ENCODE assay signal across 1 cellular context in the genomic region with DNA sequence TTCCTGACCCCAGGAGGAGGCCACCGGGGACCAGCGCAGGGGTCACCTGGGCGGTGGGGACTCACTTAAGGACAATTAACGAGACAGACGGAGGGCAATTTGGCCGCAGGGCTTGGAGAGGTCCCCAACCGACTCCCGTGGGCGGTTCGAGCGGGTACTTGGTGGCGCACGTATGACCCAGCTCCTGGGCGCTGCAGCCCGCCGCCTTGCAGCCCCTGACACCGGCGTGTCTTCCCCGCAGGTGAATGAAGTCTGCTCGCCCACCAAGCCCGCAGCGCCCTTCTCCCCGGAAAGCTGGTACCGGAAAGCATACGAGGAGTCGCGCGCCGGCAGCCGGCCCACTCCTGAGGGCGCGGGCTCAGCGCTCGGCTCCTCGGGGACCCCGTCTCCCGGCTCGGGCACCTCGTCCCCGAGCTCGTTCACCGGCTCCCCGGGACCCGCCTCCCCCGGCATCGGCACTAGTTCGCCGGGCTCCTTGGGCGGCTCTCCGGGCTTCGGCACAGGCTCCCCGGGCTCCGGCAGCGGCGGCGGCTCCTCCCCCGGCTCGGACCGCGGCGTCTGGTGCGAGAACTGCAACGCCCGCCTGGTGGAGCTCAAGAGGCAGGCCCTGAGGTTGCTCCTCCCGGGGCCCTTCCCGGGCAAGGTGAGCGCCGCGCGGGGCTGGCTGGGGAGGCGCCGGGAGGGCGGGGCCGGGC.
TF ChIP-seq lines count a peak whose summit lies in the region.

No MANE protein-coding gene starts in this region.

TF ChIP-seq in K562, 482 proteins besides CTCF, POLR2A, EP300 and RAD21 (continued from another document and continues in another):
- TF ChIP-seq, protein P1, sequence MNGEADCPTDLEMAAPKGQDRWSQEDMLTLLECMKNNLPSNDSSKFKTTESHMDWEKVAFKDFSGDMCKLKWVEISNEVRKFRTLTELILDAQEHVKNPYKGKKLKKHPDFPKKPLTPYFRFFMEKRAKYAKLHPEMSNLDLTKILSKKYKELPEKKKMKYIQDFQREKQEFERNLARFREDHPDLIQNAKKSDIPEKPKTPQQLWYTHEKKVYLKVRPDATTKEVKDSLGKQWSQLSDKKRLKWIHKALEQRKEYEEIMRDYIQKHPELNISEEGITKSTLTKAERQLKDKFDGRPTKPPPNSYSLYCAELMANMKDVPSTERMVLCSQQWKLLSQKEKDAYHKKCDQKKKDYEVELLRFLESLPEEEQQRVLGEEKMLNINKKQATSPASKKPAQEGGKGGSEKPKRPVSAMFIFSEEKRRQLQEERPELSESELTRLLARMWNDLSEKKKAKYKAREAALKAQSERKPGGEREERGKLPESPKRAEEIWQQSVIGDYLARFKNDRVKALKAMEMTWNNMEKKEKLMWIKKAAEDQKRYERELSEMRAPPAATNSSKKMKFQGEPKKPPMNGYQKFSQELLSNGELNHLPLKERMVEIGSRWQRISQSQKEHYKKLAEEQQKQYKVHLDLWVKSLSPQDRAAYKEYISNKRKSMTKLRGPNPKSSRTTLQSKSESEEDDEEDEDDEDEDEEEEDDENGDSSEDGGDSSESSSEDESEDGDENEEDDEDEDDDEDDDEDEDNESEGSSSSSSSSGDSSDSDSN (IDR thresholded peaks at IDR 0.05; ENCODE audit: borderline replicate concordance in 1 of 2, low read depth in 2 of 2, low read length in 2 of 2), result peak; percentile 93 to 97; a peak in 3 of 4 replicates
- TF ChIP-seq, protein P2, sequence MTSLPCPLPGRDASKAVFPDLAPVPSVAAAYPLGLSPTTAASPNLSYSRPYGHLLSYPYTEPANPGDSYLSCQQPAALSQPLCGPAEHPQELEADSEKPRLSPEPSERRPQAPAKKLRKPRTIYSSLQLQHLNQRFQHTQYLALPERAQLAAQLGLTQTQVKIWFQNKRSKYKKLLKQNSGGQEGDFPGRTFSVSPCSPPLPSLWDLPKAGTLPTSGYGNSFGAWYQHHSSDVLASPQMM (CRISPR knock-in tag; IDR thresholded peaks at IDR 0.05), result no peak
- TF ChIP-seq KAT7 (CRISPR knock-in tag; IDR thresholded peaks at IDR 0.05; ENCODE audit: borderline replicate concordance) (no peak), SMARCA4 (IDR thresholded peaks at IDR 0.05) (no peak), MCM2 (IDR thresholded peaks at IDR 0.05; ENCODE audit: low read depth) (no peak), SIN3B (IDR thresholded peaks at IDR 0.05; ENCODE audit: low read depth) (0 out of 2 replicates have a peak, but pooled peaks have one; percentile 39), EWSR1 (IDR thresholded peaks at IDR 0.05; ENCODE audit: borderline replicate concordance, low read depth, partially characterized antibody) (no peak), ZNF436 (CRISPR knock-in tag; IDR thresholded peaks at IDR 0.05) (no peak), HOXB6 (CRISPR knock-in tag; IDR thresholded peaks at IDR 0.05; ENCODE audit: borderline replicate concordance) (no peak), MYC (IDR thresholded peaks at IDR 0.05; ENCODE audit: low read depth, low read length) (no peak), MYC (CRISPR knock-in tag; IDR thresholded peaks at IDR 0.05; ENCODE audit: borderline replicate concordance, low read depth) (no peak), CREM (IDR thresholded peaks at IDR 0.05; ENCODE audit: low read depth) (peak; percentile 35; the same call in 1 of the 2 replicates), NEUROD1 (IDR thresholded peaks at IDR 0.05; ENCODE audit: borderline replicate concordance, low read depth, low read length, partially characterized antibody) (no peak), ZBTB1 (CRISPR knock-in tag; IDR thresholded peaks at IDR 0.05; ENCODE audit: borderline replicate concordance, low read depth) (0 out of 2 replicates have a peak, but pooled peaks have one; percentile 48), MEF2A (IDR thresholded peaks at IDR 0.05; ENCODE audit: control insufficient read depth, low read depth, low read length) (no peak), TAF15 (IDR thresholded peaks at IDR 0.05; ENCODE audit: low read depth, low read length) (no peak), ETV5 (CRISPR knock-in tag; IDR thresholded peaks at IDR 0.05; ENCODE audit: low read depth) (no peak), KLF16 (IDR thresholded peaks at IDR 0.05) (no peak), SMARCA5 (IDR thresholded peaks at IDR 0.05) (no peak), NBN (IDR thresholded peaks at IDR 0.05; ENCODE audit: low read depth) (no peak), EZH2 (IDR thresholded peaks at IDR 0.05; ENCODE audit: borderline replicate concordance, low read depth, low read length) (peak; percentile 92), SREBF1 (IDR thresholded peaks at IDR 0.05; ENCODE audit: borderline replicate concordance, low read depth, low read length) (no peak), ZNF589 (CRISPR knock-in tag; IDR thresholded peaks at IDR 0.05; ENCODE audit: low read depth) (no peak), ETS2 (tag; IDR thresholded peaks at IDR 0.05; ENCODE audit: borderline replicate concordance, poor library complexity, severe bottlenecking) (no peak), ESRRA (IDR thresholded peaks at IDR 0.05; ENCODE audit: borderline replicate concordance, low read depth) (peak; percentile 45; the same call in 1 of the 2 replicates), ESRRB (CRISPR knock-in tag; IDR thresholded peaks at IDR 0.05; ENCODE audit: borderline replicate concordance) (no peak), U2AF1 (optimal IDR thresholded peaks at IDR 0.05; ENCODE audit: low read depth, low read length) (no peak), HNRNPH1 (optimal IDR thresholded peaks at IDR 0.05; ENCODE audit: low read depth, low read length) (no peak), ZNF263 (CRISPR knock-in tag; IDR thresholded peaks at IDR 0.05; ENCODE audit: borderline replicate concordance) (no peak; the same call in 1 of the 2 replicates), ZZZ3 (IDR thresholded peaks at IDR 0.05) (no peak), CEBPB (tag; IDR thresholded peaks at IDR 0.05) (no peak), LEF1 (IDR thresholded peaks at IDR 0.05) (no peak)
- TF ChIP-seq, protein P3, sequence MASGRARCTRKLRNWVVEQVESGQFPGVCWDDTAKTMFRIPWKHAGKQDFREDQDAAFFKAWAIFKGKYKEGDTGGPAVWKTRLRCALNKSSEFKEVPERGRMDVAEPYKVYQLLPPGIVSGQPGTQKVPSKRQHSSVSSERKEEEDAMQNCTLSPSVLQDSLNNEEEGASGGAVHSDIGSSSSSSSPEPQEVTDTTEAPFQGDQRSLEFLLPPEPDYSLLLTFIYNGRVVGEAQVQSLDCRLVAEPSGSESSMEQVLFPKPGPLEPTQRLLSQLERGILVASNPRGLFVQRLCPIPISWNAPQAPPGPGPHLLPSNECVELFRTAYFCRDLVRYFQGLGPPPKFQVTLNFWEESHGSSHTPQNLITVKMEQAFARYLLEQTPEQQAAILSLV (tag; IDR thresholded peaks at IDR 0.05), result no peak
- TF ChIP-seq, protein P4, sequence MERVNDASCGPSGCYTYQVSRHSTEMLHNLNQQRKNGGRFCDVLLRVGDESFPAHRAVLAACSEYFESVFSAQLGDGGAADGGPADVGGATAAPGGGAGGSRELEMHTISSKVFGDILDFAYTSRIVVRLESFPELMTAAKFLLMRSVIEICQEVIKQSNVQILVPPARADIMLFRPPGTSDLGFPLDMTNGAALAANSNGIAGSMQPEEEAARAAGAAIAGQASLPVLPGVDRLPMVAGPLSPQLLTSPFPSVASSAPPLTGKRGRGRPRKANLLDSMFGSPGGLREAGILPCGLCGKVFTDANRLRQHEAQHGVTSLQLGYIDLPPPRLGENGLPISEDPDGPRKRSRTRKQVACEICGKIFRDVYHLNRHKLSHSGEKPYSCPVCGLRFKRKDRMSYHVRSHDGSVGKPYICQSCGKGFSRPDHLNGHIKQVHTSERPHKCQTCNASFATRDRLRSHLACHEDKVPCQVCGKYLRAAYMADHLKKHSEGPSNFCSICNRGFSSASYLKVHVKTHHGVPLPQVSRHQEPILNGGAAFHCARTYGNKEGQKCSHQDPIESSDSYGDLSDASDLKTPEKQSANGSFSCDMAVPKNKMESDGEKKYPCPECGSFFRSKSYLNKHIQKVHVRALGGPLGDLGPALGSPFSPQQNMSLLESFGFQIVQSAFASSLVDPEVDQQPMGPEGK (CRISPR knock-in tag; IDR thresholded peaks at IDR 0.05; ENCODE audit: borderline replicate concordance), result no peak
- TF ChIP-seq, protein P5, sequence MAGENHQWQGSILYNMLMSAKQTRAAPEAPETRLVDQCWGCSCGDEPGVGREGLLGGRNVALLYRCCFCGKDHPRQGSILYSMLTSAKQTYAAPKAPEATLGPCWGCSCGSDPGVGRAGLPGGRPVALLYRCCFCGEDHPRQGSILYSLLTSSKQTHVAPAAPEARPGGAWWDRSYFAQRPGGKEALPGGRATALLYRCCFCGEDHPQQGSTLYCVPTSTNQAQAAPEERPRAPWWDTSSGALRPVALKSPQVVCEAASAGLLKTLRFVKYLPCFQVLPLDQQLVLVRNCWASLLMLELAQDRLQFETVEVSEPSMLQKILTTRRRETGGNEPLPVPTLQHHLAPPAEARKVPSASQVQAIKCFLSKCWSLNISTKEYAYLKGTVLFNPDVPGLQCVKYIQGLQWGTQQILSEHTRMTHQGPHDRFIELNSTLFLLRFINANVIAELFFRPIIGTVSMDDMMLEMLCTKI (IDR thresholded peaks at IDR 0.05; ENCODE audit: partially characterized antibody), result no peak
- TF ChIP-seq, protein P6, sequence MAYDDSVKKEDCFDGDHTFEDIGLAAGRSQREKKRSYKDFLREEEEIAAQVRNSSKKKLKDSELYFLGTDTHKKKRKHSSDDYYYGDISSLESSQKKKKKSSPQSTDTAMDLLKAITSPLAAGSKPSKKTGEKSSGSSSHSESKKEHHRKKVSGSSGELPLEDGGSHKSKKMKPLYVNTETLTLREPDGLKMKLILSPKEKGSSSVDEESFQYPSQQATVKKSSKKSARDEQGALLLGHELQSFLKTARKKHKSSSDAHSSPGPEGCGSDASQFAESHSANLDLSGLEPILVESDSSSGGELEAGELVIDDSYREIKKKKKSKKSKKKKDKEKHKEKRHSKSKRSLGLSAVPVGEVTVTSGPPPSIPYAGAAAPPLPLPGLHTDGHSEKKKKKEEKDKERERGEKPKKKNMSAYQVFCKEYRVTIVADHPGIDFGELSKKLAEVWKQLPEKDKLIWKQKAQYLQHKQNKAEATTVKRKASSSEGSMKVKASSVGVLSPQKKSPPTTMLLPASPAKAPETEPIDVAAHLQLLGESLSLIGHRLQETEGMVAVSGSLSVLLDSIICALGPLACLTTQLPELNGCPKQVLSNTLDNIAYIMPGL (CRISPR knock-in tag; IDR thresholded peaks at IDR 0.05), result no peak
- TF ChIP-seq, protein P7, sequence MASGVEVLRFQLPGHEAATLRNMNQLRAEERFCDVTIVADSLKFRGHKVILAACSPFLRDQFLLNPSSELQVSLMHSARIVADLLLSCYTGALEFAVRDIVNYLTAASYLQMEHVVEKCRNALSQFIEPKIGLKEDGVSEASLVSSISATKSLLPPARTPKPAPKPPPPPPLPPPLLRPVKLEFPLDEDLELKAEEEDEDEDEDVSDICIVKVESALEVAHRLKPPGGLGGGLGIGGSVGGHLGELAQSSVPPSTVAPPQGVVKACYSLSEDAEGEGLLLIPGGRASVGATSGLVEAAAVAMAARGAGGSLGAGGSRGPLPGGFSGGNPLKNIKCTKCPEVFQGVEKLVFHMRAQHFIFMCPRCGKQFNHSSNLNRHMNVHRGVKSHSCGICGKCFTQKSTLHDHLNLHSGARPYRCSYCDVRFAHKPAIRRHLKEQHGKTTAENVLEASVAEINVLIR (CRISPR knock-in tag; IDR thresholded peaks at IDR 0.05), result no peak
- TF ChIP-seq, protein P8, sequence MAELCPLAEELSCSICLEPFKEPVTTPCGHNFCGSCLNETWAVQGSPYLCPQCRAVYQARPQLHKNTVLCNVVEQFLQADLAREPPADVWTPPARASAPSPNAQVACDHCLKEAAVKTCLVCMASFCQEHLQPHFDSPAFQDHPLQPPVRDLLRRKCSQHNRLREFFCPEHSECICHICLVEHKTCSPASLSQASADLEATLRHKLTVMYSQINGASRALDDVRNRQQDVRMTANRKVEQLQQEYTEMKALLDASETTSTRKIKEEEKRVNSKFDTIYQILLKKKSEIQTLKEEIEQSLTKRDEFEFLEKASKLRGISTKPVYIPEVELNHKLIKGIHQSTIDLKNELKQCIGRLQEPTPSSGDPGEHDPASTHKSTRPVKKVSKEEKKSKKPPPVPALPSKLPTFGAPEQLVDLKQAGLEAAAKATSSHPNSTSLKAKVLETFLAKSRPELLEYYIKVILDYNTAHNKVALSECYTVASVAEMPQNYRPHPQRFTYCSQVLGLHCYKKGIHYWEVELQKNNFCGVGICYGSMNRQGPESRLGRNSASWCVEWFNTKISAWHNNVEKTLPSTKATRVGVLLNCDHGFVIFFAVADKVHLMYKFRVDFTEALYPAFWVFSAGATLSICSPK (IDR thresholded peaks at IDR 0.05; ENCODE audit: borderline replicate concordance), result no peak
- TF ChIP-seq, protein P9, sequence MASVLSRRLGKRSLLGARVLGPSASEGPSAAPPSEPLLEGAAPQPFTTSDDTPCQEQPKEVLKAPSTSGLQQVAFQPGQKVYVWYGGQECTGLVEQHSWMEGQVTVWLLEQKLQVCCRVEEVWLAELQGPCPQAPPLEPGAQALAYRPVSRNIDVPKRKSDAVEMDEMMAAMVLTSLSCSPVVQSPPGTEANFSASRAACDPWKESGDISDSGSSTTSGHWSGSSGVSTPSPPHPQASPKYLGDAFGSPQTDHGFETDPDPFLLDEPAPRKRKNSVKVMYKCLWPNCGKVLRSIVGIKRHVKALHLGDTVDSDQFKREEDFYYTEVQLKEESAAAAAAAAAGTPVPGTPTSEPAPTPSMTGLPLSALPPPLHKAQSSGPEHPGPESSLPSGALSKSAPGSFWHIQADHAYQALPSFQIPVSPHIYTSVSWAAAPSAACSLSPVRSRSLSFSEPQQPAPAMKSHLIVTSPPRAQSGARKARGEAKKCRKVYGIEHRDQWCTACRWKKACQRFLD (CRISPR knock-in tag; IDR thresholded peaks at IDR 0.05), result no peak
- TF ChIP-seq, protein P10, sequence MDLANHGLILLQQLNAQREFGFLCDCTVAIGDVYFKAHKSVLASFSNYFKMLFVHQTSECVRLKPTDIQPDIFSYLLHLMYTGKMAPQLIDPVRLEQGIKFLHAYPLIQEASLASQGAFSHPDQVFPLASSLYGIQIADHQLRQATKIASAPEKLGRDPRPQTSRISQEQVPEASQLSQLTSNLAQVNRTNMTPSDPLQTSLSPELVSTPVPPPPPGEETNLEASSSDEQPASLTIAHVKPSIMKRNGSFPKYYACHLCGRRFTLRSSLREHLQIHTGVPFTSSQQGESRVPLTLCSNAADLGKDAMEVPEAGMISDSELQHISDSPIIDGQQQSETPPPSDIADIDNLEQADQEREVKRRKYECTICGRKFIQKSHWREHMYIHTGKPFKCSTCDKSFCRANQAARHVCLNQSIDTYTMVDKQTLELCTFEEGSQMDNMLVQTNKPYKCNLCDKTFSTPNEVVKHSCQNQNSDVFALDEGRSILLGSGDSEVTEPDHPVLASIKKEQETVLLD (IDR thresholded peaks at IDR 0.05), result no peak
